8 cellular contexts compared by ENCODE assay signal in the genomic region with DNA sequence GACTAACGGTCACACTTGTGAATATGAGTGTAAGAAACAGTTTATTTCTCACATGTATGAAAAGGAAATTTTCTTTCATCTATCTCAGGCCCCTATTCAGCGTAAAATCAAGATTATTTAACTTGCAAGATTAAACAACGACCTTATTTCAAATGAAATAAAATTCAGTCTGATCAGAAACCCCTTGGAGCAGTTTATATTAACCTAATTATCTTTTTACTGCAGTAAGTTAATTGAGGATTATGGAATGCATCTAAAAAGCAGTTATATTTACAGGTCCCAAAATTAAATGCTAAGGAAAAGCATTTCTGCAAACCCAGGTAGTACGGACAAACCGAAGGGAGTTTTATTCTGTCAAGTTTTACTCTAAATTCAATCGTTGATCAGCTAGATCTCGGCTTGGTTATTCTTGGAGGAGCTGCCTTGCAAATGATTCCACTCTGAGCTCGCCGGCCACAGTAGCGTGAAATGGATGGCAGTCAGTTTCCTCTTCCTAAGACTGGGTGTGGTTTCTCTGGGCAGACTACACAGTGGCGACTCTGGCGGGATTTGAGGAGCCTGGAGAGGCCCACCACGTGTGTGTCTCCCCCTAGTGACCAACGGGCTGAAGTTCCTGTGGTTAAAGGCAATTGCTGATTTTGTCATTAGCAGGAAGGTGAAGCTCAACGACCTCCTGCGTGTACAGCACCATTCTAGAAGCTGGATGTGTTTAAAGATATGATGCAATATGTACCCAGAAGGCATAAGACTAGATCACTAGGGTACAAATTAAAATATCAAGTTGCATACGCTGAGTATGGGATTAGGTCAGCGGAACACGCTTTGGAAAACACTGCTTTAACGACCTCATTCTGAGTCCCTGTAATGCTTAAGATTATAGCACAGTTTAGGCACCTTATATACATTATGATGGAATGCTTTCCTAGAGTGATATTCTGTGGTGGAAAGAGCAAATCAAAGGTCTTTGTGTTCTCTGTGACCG. TPM values are rescaled to one million over a fixed set of nuclear protein-coding genes. Genes with fewer than 3 reads are reported as not detected.
DNase-seq lines count a peak whose midpoint lies in the region; ATAC-seq, FAIRE-seq and TF ChIP-seq lines count a peak whose summit lies in the region.

No MANE protein-coding gene starts in this region.

- peak overlapping the region in 1 of 2 donors; percentile 76 for H3K27ac ChIP-seq in kidney (ENCODE audit: low read depth in 2 of 2, low read length in 2 of 2)

- H3K9me3 ChIP-seq in kidney (ENCODE audit: control insufficient read depth in 1 of 2, low read length in 2 of 2), result no peaks in the 10 kb centered on the region

- FAIRE-seq in kidney (lab: Jason Lieb, UNC), result peak; percentile 62

- peak overlapping the region; percentile 67 to 86 for H3K4me3 ChIP-seq in kidney (ENCODE audit: low read length in 2 of 2)

- peak overlapping the region; percentile 26 to 47 for H3K9ac ChIP-seq in kidney (ENCODE audit: low read length in 2 of 2)

- no peaks in the 10 kb centered on the region for H3K36me3 ChIP-seq in kidney (ENCODE audit: control insufficient read depth in 1 of 2, insufficient read depth in 2 of 2, low read length in 2 of 2)

- peak; percentile 92 for DNase-seq in AG09319 (ENCODE audit: extremely low read depth, low read depth)
- DNase-seq in NCI-H2196 treated with DMSO at 0.1 percent for 48 hours (lab: John Stamatoyannopoulos, UW; ENCODE audit: unreplicated experiment), result peak; percentile 82
- DNase-seq in activated CD4-positive, CD25-positive, alpha-beta regulatory T cell (lab: John Stamatoyannopoulos, UW), result peak; percentile 18 to 65 (median 44)
- peak; percentile 85 for DNase-seq in cerebellum (ENCODE audit: low spot score)
- peak; percentile 93 for DNase-seq in kidney
- DNase-seq in stimulated activated CD4-positive, alpha-beta T cell treated with anti-CD3 and anti-CD28 coated beads, Interleukin-15, amount 100 ng/mL, for 24 hours, result peak; percentile 89

- intact Hi-C loops in kidney (cut with DNase I), result no loop called here

- TF ChIP-seq CTCF in AG09319 (IDR thresholded peaks at IDR 0.05; ENCODE audit: low read depth, low read length), result peak; percentile 95
- TF ChIP-seq CTCF in kidney (IDR thresholded peaks at IDR 0.05; ENCODE audit: borderline replicate concordance, extremely low read depth, insufficient read depth), result peak; percentile 87

- H3K4me1 ChIP-seq in kidney (ENCODE audit: control insufficient read depth in 1 of 2, insufficient read depth in 1 of 2, low read depth in 1 of 2, low read length in 2 of 2), result no peaks in the 10 kb centered on the region

- ATAC-seq in GM18873 (IDR thresholded peaks at IDR 0.05; ENCODE audit: low FRiP score, unreplicated experiment) (peak; percentile 78), HG03139 (IDR thresholded peaks at IDR 0.05; ENCODE audit: unreplicated experiment) (peak; percentile 80)

RNA-seq across cellular contexts. Expression of gene PRKRA, which starts 36.4 kb away (rescaled TPM):
- total RNA-seq in cerebellum, result 83.1 TPM
- total RNA-seq in kidney, result 43.0 TPM
- polyA plus RNA-seq in kidney (ENCODE audit: insufficient read depth, low read depth, low replicate concordance), result 42.6 TPM

RNA-seq across cellular contexts. Expression of gene PJVK, which starts 36.6 kb away (rescaled TPM):
- total RNA-seq in cerebellum (3.3 TPM), kidney (4.3 TPM)
- polyA plus RNA-seq in kidney (ENCODE audit: insufficient read depth, low read depth, low replicate concordance), result 6.2 TPM
